In the genomic region with DNA sequence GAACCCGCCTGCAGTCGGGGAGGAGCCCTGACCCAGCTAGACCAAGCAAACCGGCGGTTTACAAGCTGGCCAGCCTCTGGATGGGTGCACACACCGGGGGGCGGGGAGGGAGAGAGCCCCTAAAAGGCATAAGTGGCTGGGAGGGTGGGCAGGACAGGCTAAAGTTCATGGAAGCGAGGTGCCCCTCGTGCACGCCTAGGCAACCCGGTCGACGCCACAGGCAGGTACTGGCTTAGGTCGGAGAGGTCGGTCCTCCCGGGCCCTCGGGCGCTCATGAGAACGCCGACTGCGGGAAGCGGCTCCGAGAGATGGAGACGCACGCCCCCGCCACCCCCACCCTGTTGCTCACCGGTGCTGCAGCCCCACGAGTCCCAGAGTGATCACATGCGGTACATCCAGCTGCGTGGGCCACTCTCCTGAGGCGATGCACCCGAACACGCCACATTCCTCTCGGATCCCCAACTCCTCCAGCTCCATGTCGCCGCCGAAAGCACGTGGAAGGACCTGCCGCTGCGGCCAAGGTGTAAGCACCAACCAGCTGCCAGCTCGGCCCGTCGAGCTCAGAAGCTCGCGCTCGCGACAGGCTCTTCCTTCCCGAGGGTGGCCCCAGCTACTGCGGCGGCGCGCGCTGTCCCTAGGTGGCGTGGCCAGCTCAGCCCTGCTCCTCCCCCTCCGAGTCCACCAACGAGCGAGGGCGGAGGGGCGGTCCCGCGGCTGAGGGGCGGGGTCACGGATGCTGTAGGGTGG, we compare ENCODE assay signal across 1 cellular context.
TF ChIP-seq lines count a peak whose summit lies in the region.

Gene PPAT, minus strand, starts transcription at position 615 of the 747 bp plus-strand sequence. Its CDS starts 138 bp downstream, at position 477.

TF ChIP-seq in IMR-90, 13 proteins besides CTCF, POLR2A, EP300 and RAD21 (continued from another document):
- TF ChIP-seq USF2 (IDR thresholded peaks at IDR 0.05; ENCODE audit: low read depth, low read length) (peak; percentile 50), MAZ (IDR thresholded peaks at IDR 0.05; ENCODE audit: borderline replicate concordance, low read depth, low read length) (0 out of 2 replicates have a peak, but pooled peaks have one; percentile 24), RCOR1 (IDR thresholded peaks at IDR 0.05; ENCODE audit: insufficient replicate concordance, low read length) (no peak), NFE2L2 (IDR thresholded peaks at IDR 0.05; ENCODE audit: low read depth, low read length) (no peak), MXI1 (IDR thresholded peaks at IDR 0.05; ENCODE audit: borderline replicate concordance, low read depth, low read length) (peak; percentile 89), MAFK (IDR thresholded peaks at IDR 0.05; ENCODE audit: low read depth, low read length) (no peak)
TF ChIP-seq in IMR-90: peak in this region for 3.
